ENCODE assay signal across 18 cellular contexts in the genomic region with DNA sequence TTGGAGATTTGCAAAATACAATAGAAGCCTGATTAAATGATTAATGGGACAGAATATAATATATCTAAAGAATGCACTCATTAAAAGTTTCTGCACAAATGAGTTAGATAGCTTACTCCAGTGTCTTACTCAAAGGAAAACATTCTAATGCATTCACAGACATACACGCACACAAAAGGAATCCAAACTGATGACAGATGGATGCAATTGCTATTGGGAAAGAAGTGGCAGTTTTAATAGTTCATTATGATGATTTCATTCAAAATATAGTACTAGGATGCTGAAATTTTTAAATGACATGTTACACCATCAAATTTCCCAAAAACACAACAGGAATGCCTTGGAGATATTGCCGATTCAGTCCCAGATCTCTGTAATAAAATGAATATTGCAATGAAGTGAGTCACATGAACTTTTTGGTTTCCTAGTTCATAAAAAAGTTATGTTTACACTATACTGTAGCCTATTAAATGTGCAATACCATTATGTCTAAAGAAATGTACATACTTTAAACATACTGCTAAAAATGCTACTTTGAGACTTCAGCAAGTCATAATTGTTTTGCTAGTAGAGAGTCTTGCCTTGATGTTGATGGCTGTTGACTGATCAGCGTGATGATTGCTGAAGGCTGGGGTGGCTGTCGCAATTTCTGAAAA. TPM values are rescaled to one million over a fixed set of nuclear protein-coding genes. Genes with fewer than 3 reads are reported as not detected.
DNase-seq lines count a peak whose midpoint lies in the region; ATAC-seq and TF ChIP-seq lines count a peak whose summit lies in the region.
"Had no signal": no experiment of that assay in that cellular context is flagged by ENCODE, and none has a peak within 500 bp of the region (broad histone marks: within the 10 kb centered on the region; RNA-seq: fewer than 3 reads in every experiment).

No MANE protein-coding gene starts in this region.

- 66% methylated on average over 4 of the region's 4 CpGs for WGBS in smooth muscle cell (ENCODE audit: low lambda C conversion rate)

- TF ChIP-seq CTCF in fibroblast of mammary gland (conservative IDR thresholded peaks at IDR 0.05; ENCODE audit: control insufficient read depth, insufficient read depth, low read depth, low read length) (no peak), smooth muscle cell (IDR thresholded peaks at IDR 0.05; ENCODE audit: borderline replicate concordance, insufficient read depth, poor library complexity, severe bottlenecking) (no peak)

- no peaks in the 10 kb centered on the region for H3K36me3 ChIP-seq in smooth muscle cell (ENCODE audit: low read depth)
- H3K36me3 ChIP-seq: stomach had no signal

- no peaks in the 10 kb centered on the region for H3F3A ChIP-seq in smooth muscle cell (ENCODE audit: low read depth)

- peak overlapping the region; percentile 32 for H3K9ac ChIP-seq in smooth muscle cell (ENCODE audit: low read depth)

- no peaks in the 10 kb centered on the region for H3K9me3 ChIP-seq in smooth muscle cell (replicated peaks; ENCODE audit: low read depth)
- H3K9me3 ChIP-seq: stomach had no signal

- peak; percentile 69 for DNase-seq in GM03348 (ENCODE audit: low spot score)
- DNase-seq in fibroblast of mammary gland (ENCODE audit: low read depth), result peak; percentile 88
- DNase-seq in smooth muscle cell (lab: John Stamatoyannopoulos, UW; ENCODE audit: unreplicated experiment), result no peak
- no peak for DNase-seq in NCI-H345 treated with DMSO at 0.1 percent for 48 hours (lab: John Stamatoyannopoulos, UW; ENCODE audit: unreplicated experiment)
- DNase-seq in SK-N-DZ (ENCODE audit: low spot score), result no peak
- DNase-seq: anterior cingulate cortex, dermis blood vessel endothelial cell, DND-41, GOT3, natural killer cell, NCI-H2029, NCI-H526 treated with DMSO at 0.1 percent for 48 hours, PC-9, stomach had no signal

- H3K4me2 ChIP-seq in smooth muscle cell, result peak overlapping the region; percentile 9
- H3K4me2 ChIP-seq: PC-9 had no signal

- peak overlapping the region; percentile 39 for H2AFZ ChIP-seq in smooth muscle cell (ENCODE audit: low read depth)
- H2AFZ ChIP-seq: PC-9 had no signal

- no peaks in the 10 kb centered on the region for H3K27me3 ChIP-seq in smooth muscle cell (ENCODE audit: low read depth)
- H3K27me3 ChIP-seq: stomach had no signal

- ATAC-seq in SK-N-SH treated with all-trans-retinoic acid at 6 μM for 48 hours (peak; percentile 59), HG02840 (IDR thresholded peaks at IDR 0.05; ENCODE audit: low FRiP score, unreplicated experiment) (no peak)
- ATAC-seq: esophagus mucosa, natural killer cell had no signal

- H3K27ac ChIP-seq in smooth muscle cell (ENCODE audit: low read depth), result peak overlapping the region; percentile 84
- H3K27ac ChIP-seq: PC-9, stomach had no signal

- no peaks in the 10 kb centered on the region for H4K20me1 ChIP-seq in smooth muscle cell (ENCODE audit: low read depth)

- no peak overlapping the region for H3K4me3 ChIP-seq in fibroblast of mammary gland (ENCODE audit: control insufficient read depth, low read depth, low read length)
- H3K4me3 ChIP-seq in smooth muscle cell, result no peak overlapping the region
- H3K4me3 ChIP-seq: PC-9, stomach had no signal

- H3K4me1 ChIP-seq in smooth muscle cell (ENCODE audit: low read depth), result peaks cover 4% of the 10 kb centered on the region

- no peaks in the 10 kb centered on the region for H3K79me2 ChIP-seq in smooth muscle cell (ENCODE audit: low read depth)

TF ChIP-seq in SK-N-SH treated with all-trans-retinoic acid at 6 μM for 48 hours, 23 proteins besides CTCF, POLR2A, EP300 and RAD21:
- TF ChIP-seq ISL1 (CRISPR knock-in tag; IDR thresholded peaks at IDR 0.05) (peak; percentile 91), TCF4 (CRISPR knock-in tag; IDR thresholded peaks at IDR 0.05; ENCODE audit: borderline replicate concordance) (no peak)
- TF ChIP-seq, protein P1, sequence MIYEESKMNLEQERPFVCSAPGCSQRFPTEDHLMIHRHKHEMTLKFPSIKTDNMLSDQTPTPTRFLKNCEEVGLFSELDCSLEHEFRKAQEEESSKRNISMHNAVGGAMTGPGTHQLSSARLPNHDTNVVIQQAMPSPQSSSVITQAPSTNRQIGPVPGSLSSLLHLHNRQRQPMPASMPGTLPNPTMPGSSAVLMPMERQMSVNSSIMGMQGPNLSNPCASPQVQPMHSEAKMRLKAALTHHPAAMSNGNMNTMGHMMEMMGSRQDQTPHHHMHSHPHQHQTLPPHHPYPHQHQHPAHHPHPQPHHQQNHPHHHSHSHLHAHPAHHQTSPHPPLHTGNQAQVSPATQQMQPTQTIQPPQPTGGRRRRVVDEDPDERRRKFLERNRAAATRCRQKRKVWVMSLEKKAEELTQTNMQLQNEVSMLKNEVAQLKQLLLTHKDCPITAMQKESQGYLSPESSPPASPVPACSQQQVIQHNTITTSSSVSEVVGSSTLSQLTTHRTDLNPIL (CRISPR knock-in tag; IDR thresholded peaks at IDR 0.05; ENCODE audit: low read depth), result peak; percentile 54; the same call in 1 of the 2 replicates
TF ChIP-seq in SK-N-SH treated with all-trans-retinoic acid at 6 μM for 48 hours: peak in this region for 2.

RNA-seq across cellular contexts. Expression of a gene that starts 45.5 kb away (rescaled TPM):
- 3.0 and 3.6 TPM in 2 replicates for total RNA-seq in smooth muscle cell
- 2.7 and 3.7 TPM in 2 replicates for polyA plus RNA-seq in smooth muscle cell
- 0.95 and 1.6 TPM in 2 replicates for polyA plus RNA-seq in SK-N-DZ (2014; cell fraction: cytosol; rRNA removed)
- polyA plus RNA-seq in SK-N-DZ (2014; cell fraction: nucleus; rRNA removed), result 0.46 and 1.3 TPM in 2 replicates

RNA-seq across cellular contexts. Expression of a gene that starts 48.7 kb away (rescaled TPM):
- total RNA-seq in smooth muscle cell, result 17.7 and 18.9 TPM in 2 replicates
- polyA plus RNA-seq in smooth muscle cell, result 9.4 and 11.8 TPM in 2 replicates
- polyA plus RNA-seq in SK-N-DZ (2014; cell fraction: cytosol; rRNA removed), result 4.9 and 5.4 TPM in 2 replicates
- 3.4 and 4.7 TPM in 2 replicates for polyA plus RNA-seq in SK-N-DZ (2014; cell fraction: nucleus; rRNA removed)
- total RNA-seq: HT-29, natural killer cell had no signal

Comparison
In these comparisons a context has a peak if more than half of its experiments do, and no peak if none do; other contexts are left out.
1. DNase-seq: peak in GM03348 (single experiment) and fibroblast of mammary gland (single experiment); none in smooth muscle cell (single experiment), NCI-H345 treated with DMSO at 0.1 percent for 48 hours (single experiment) and SK-N-DZ (single experiment).